ENCODE assay signal across 36 cellular contexts in the genomic region with DNA sequence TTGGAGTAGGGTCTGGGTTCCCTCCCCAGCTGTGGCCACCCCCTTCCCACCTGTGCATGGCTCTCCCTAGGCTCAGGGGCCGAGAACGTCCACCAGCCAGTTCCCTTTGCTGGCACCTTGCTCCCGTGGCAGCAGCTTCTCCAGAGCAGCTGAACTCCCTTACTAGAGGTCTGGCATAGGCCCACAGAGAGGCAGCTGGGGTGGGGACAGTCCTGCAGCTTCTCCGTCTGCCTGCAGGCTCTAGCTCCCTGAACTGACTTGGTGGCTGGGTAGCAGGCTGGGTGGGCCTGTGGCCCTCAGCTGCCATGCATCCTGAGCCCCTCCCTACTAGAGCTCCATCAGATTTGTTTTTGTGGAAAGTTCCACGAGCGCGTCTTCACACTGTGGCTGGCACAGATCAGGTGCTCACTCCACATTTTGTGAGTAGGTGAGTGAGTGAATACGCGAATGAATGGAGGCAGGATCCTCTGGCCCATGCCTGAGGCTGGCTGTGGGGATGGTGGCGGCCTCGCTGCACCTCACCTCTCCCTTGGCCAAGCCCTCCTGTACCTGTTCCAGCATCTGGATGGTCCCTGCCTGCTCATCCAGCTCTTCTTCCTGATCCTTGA. TPM values are rescaled to one million over a fixed set of nuclear protein-coding genes. Genes with fewer than 3 reads are reported as not detected.
"Had no signal": no experiment of that assay in that cellular context is flagged by ENCODE, and none has a peak within 500 bp of the region (broad histone marks: within the 10 kb centered on the region; RNA-seq: fewer than 3 reads in every experiment).

No MANE protein-coding gene starts in this region.

- H3K9me3 ChIP-seq: ascending aorta, Peyer's patch had no signal

- H3K4me3 Mint-ChIP-seq: activated CD8-positive, alpha-beta T cell treated with anti-CD3 and anti-CD28 coated beads, Interleukin-2, amount 10 ng/mL, durations not matched to agents 7 days and 5 days; activated naive CD4-positive, alpha-beta T cell treated with anti-CD3 and anti-CD28 coated beads, Interleukin-2, amount 50 U/mL, for 24 hours; activated naive CD8-positive, alpha-beta T cell treated with anti-CD3 and anti-CD28 coated beads, Interleukin-2, amount 10 ng/mL, durations not matched to agents 7 days and 5 days; activated T-cell treated with anti-CD3 and anti-CD28 coated beads, Interleukin-2, amount 50 U/mL, for 24 hours had no signal

- ATAC-seq: activated CD8-positive, alpha-beta T cell treated with anti-CD3 and anti-CD28 coated beads, Interleukin-2, amount 10 ng/mL, durations not matched to agents 7 days and 5 days; PC-3; Right ventricle myocardium inferior had no signal

- H3K9me3 Mint-ChIP-seq: activated naive CD4-positive, alpha-beta T cell treated with anti-CD3 and anti-CD28 coated beads, Interleukin-2, amount 50 U/mL, for 24 hours; activated naive CD8-positive, alpha-beta T cell treated with anti-CD3 and anti-CD28 coated beads, Interleukin-2, amount 10 ng/mL, durations not matched to agents 7 days and 5 days; activated T-cell treated with anti-CD3 and anti-CD28 coated beads, Interleukin-2, amount 50 U/mL, for 24 hours; activated T-helper 2 cell treated with anti-CD3 and anti-CD28 coated beads, Interferon-gamma antibody, Interleukin-2, Interleukin-4, amounts not matched to agents 10 μg/mL and 5 μg/mL and 100 μg/mL, durations not matched to agents 14 hours and 24 hours and 36 hours had no signal

- H3K27me3 Mint-ChIP-seq: activated naive CD4-positive, alpha-beta T cell treated with anti-CD3 and anti-CD28 coated beads, Interleukin-2, amount 50 U/mL, for 24 hours; activated naive CD8-positive, alpha-beta T cell treated with anti-CD3 and anti-CD28 coated beads, Interleukin-2, amount 10 ng/mL, durations not matched to agents 7 days and 5 days; activated T-cell treated with anti-CD3 and anti-CD28 coated beads, Interleukin-2, amount 50 U/mL, for 24 hours had no signal

- H3K27me3 ChIP-seq: ascending aorta, cardiac muscle cell, Peyer's patch had no signal

- DNase-seq: activated CD4-positive, alpha-beta T cell treated with anti-CD3 and anti-CD28 coated beads for 1 hour; activated CD4-positive, alpha-beta T cell treated with anti-CD3 and anti-CD28 coated beads for 48 hours; activated CD4-positive, CD25-positive, alpha-beta regulatory T cell; activated CD8-positive, alpha-beta T cell treated with anti-CD3 and anti-CD28 coated beads, Interleukin-2, amount 10 ng/mL, durations not matched to agents 7 days and 5 days; activated gamma-delta T cell; activated naive CD4-positive, alpha-beta T cell treated with Interleukin-2 at 50 U/mL for 16 hours; activated naive CD8-positive, alpha-beta T cell treated with anti-CD3 and anti-CD28 coated beads, Interleukin-2, amount 10 ng/mL, durations not matched to agents 7 days and 5 days; activated T-cell treated with anti-CD3 and anti-CD28 coated beads, Interleukin-2, amount 50 U/mL, for 24 hours; amygdala; Karpas-422; KBM-7; NCI-H1105; NCI-H1417 treated with DMSO at 0.1 percent for 48 hours; NCI-H187 treated with DMSO at 0.1 percent for 48 hours; NCI-H2081; NCI-H2171 treated with DMSO at 0.1 percent for 48 hours; NCI-H2227 treated with DMSO at 0.1 percent for 48 hours; NCI-H446; NCI-H510A treated with DMSO at 0.1 percent for 48 hours; NCI-H526 treated with DMSO at 0.1 percent for 48 hours; NCI-H774; PC-3; Peyer's patch; SIG-M5; SW 1271; T-helper 1 cell; T-helper 2 cell; T1000; WERI-Rb-1 had no signal

- H3K27ac Mint-ChIP-seq: activated CD8-positive, alpha-beta T cell treated with anti-CD3 and anti-CD28 coated beads, Interleukin-2, amount 10 ng/mL, durations not matched to agents 7 days and 5 days; activated naive CD4-positive, alpha-beta T cell treated with anti-CD3 and anti-CD28 coated beads, Interleukin-2, amount 50 U/mL, for 24 hours; activated naive CD8-positive, alpha-beta T cell treated with anti-CD3 and anti-CD28 coated beads, Interleukin-2, amount 10 ng/mL, durations not matched to agents 7 days and 5 days; activated T-cell treated with anti-CD3 and anti-CD28 coated beads, Interleukin-2, amount 50 U/mL, for 24 hours; activated T-helper 2 cell treated with anti-CD3 and anti-CD28 coated beads, Interferon-gamma antibody, Interleukin-2, Interleukin-4, amounts not matched to agents 10 μg/mL and 5 μg/mL and 100 μg/mL, durations not matched to agents 14 hours and 24 hours and 36 hours had no signal

- H3K4me1 Mint-ChIP-seq: activated naive CD4-positive, alpha-beta T cell treated with anti-CD3 and anti-CD28 coated beads, Interleukin-2, amount 50 U/mL, for 24 hours; activated naive CD8-positive, alpha-beta T cell treated with anti-CD3 and anti-CD28 coated beads, Interleukin-2, amount 10 ng/mL, durations not matched to agents 7 days and 5 days had no signal

- H3K27ac ChIP-seq: ascending aorta, cardiac muscle cell, Peyer's patch, RWPE1, WERI-Rb-1 had no signal

- H3K4me3 ChIP-seq: ascending aorta, cardiac muscle cell, Peyer's patch had no signal

- H3K4me1 ChIP-seq: ascending aorta, Peyer's patch had no signal

RNA-seq across cellular contexts. Expression of gene PIPOX, which starts 51.3 kb away (rescaled TPM):
- total RNA-seq: ascending aorta, MCF 10A had no signal
